Comparison of ENCODE assay signal across 16 cellular contexts in the genomic region with DNA sequence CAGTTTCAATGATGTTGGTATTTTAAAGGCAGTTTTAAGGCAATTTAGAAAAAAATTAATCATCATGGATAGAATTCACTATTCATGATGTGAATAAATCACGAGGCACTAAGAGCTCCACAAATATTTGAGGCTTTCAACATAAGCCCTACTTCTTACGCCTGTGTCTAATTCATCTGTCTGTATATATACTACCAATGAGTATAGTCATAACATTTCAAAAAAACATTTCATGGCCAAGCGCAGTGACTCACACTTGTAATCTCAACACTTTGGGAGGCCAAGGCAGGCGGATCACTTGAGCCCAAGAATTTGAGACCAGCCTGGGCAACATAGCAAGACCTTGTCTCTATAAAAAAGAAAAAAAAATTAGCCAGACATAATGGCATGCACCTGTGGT.
"Had no signal": no experiment of that assay in that cellular context is flagged by ENCODE, and none has a peak within 500 bp of the region (broad histone marks: within the 10 kb centered on the region; RNA-seq: fewer than 3 reads in every experiment).

No MANE protein-coding gene starts in this region.

- H3K9ac ChIP-seq: parathyroid adenoma had no signal

- H3K4me1 ChIP-seq: colonic mucosa, parathyroid adenoma, suprapubic skin had no signal

- H3K9me3 ChIP-seq: colonic mucosa, suprapubic skin had no signal

- H3K27me3 ChIP-seq: colonic mucosa, heart left ventricle, suprapubic skin had no signal

- H3K27ac Mint-ChIP-seq: activated CD4-positive, alpha-beta memory T cell treated with anti-CD3 and anti-CD28 coated beads for 36 hours; activated CD8-positive, alpha-beta memory T cell treated with anti-CD3 and anti-CD28 coated beads, Interleukin-2, amount 10 ng/mL, durations not matched to agents 7 days and 5 days; activated T-cell treated with anti-CD3 and anti-CD28 coated beads, Interleukin-2, amount 50 U/mL, for 24 hours; naive thymus-derived CD4-positive, alpha-beta T cell; T-helper 17 cell had no signal

- H3K27ac ChIP-seq: colonic mucosa, parathyroid adenoma, suprapubic skin, WERI-Rb-1 had no signal

- H3K27me3 Mint-ChIP-seq: activated CD4-positive, alpha-beta memory T cell treated with anti-CD3 and anti-CD28 coated beads for 36 hours; activated CD8-positive, alpha-beta memory T cell treated with anti-CD3 and anti-CD28 coated beads, Interleukin-2, amount 10 ng/mL, durations not matched to agents 7 days and 5 days; activated T-cell treated with anti-CD3 and anti-CD28 coated beads, Interleukin-2, amount 50 U/mL, for 24 hours; naive thymus-derived CD4-positive, alpha-beta T cell; T-helper 17 cell had no signal

- H3K4me3 Mint-ChIP-seq: activated CD4-positive, alpha-beta memory T cell treated with anti-CD3 and anti-CD28 coated beads for 36 hours; activated CD8-positive, alpha-beta memory T cell treated with anti-CD3 and anti-CD28 coated beads, Interleukin-2, amount 10 ng/mL, durations not matched to agents 7 days and 5 days; activated T-cell treated with anti-CD3 and anti-CD28 coated beads, Interleukin-2, amount 50 U/mL, for 24 hours; naive thymus-derived CD4-positive, alpha-beta T cell; T-helper 17 cell had no signal

- H3K4me3 ChIP-seq: colonic mucosa, heart left ventricle, suprapubic skin had no signal

- H3K79me2 ChIP-seq: parathyroid adenoma had no signal

- DNase-seq: activated CD4-positive, alpha-beta memory T cell treated with anti-CD3 and anti-CD28 coated beads for 36 hours; activated CD8-positive, alpha-beta memory T cell treated with anti-CD3 and anti-CD28 coated beads, Interleukin-2, amount 10 ng/mL, durations not matched to agents 7 days and 5 days; activated effector memory CD4-positive, alpha-beta T cell treated with Interleukin-2 at 50 U/mL for 16 hours; activated naive CD4-positive, alpha-beta T cell treated with anti-CD3 and anti-CD28 coated beads, Interleukin-2, amount 50 U/mL, for 16 hours; activated T-cell treated with anti-CD3 and anti-CD28 coated beads, Interleukin-2, amount 50 U/mL, for 24 hours; colonic mucosa; heart left ventricle; naive thymus-derived CD4-positive, alpha-beta T cell; retina; stimulated activated CD4-positive, alpha-beta T cell treated with anti-CD3 and anti-CD28 coated beads, Interleukin-15, amount 100 ng/mL, for 24 hours; stimulated activated CD4-positive, alpha-beta T cell treated with anti-CD3 and anti-CD28 coated beads, Interleukin-4, amount 100 ng/mL, for 1 hour; stimulated activated naive CD4-positive, alpha-beta T cell treated with Interleukin-2 at 50 U/mL for 16 hours; T-helper 17 cell; WERI-Rb-1 had no signal

- H3K9me3 Mint-ChIP-seq: activated CD4-positive, alpha-beta memory T cell treated with anti-CD3 and anti-CD28 coated beads for 36 hours; activated T-cell treated with anti-CD3 and anti-CD28 coated beads, Interleukin-2, amount 50 U/mL, for 24 hours; naive thymus-derived CD4-positive, alpha-beta T cell had no signal

- ATAC-seq: activated CD8-positive, alpha-beta memory T cell treated with anti-CD3 and anti-CD28 coated beads, Interleukin-2, amount 10 ng/mL, durations not matched to agents 7 days and 5 days; naive thymus-derived CD4-positive, alpha-beta T cell; T-helper 17 cell had no signal

- H3K4me1 Mint-ChIP-seq: activated CD8-positive, alpha-beta memory T cell treated with anti-CD3 and anti-CD28 coated beads, Interleukin-2, amount 10 ng/mL, durations not matched to agents 7 days and 5 days; naive thymus-derived CD4-positive, alpha-beta T cell had no signal

- H2AFZ ChIP-seq: parathyroid adenoma had no signal

- H3K36me3 ChIP-seq: colonic mucosa had no signal
